In genomic region chr16:25785361-25785760, GRCh38 we compare ENCODE assay signal across 17 cellular contexts.
DNase-seq lines count a peak whose midpoint lies in the region.
"Had no signal": no experiment of that assay in that cellular context is flagged by ENCODE, and none has a peak within 500 bp of the region (broad histone marks: within the 10 kb centered on the region; RNA-seq: fewer than 3 reads in every experiment).

No MANE protein-coding gene starts in this region.

- H3K79me2 ChIP-seq in mesendoderm (ENCODE audit: control insufficient read depth, insufficient read depth, low read length) (no peaks in the 10 kb centered on the region), trophoblast cell (ENCODE audit: control insufficient read depth, insufficient read depth, low read length, poor library complexity) (no peaks in the 10 kb centered on the region)

- H3K9ac ChIP-seq in mesendoderm (ENCODE audit: low read length) (no peak overlapping the region), trophoblast cell (ENCODE audit: low read length) (no peak overlapping the region)
- H3K9ac ChIP-seq: BLaER1 treated with 17β-estradiol and CSF1 and Interleukin-3, amounts not matched to agents 10 nM and 100 nM had no signal

- H2BK5ac ChIP-seq in mesendoderm (ENCODE audit: low read length), result no peak overlapping the region
- H2BK5ac ChIP-seq in trophoblast cell (ENCODE audit: low read depth, low read length, poor library complexity), result no peak overlapping the region

- no peak overlapping the region for H2BK15ac ChIP-seq in mesendoderm (replicated peaks; ENCODE audit: low read depth)

- H3K23ac ChIP-seq in mesendoderm (ENCODE audit: low read length), result no peak overlapping the region
- H3K23ac ChIP-seq in trophoblast cell (ENCODE audit: low read length), result no peak overlapping the region

- H3K4me1 ChIP-seq in mesendoderm (ENCODE audit: control insufficient read depth, low read depth, low read length), result peaks cover 2% of the 10 kb centered on the region
- H3K4me1 ChIP-seq in trophoblast cell (ENCODE audit: control insufficient read depth in 1 of 2, insufficient read depth in 2 of 2, low read length in 2 of 2), result no peaks in the 10 kb centered on the region
- H3K4me1 ChIP-seq: A549, Caco-2 had no signal

- H3K4me2 ChIP-seq in mesendoderm (ENCODE audit: low read length) (no peak overlapping the region), trophoblast cell (ENCODE audit: low read length) (no peak overlapping the region)
- H3K4me2 ChIP-seq: A549 had no signal

- H3K9me3 ChIP-seq in trophoblast cell (ENCODE audit: insufficient read depth, low read depth, low read length), result no peaks in the 10 kb centered on the region
- H3K9me3 ChIP-seq: A549, Caco-2 had no signal

- no peak overlapping the region for H3K27ac ChIP-seq in mesendoderm (ENCODE audit: low read depth, low read length)
- no peak overlapping the region for H3K27ac ChIP-seq in trophoblast cell (ENCODE audit: low read depth, low read length)
- H3K27ac ChIP-seq: 22Rv1; A549; BLaER1 treated with 17β-estradiol and CSF1 and Interleukin-3, amounts not matched to agents 10 nM and 100 nM; C4-2B had no signal

- no peak overlapping the region for H2BK120ac ChIP-seq in mesendoderm (ENCODE audit: low read depth, low read length)
- H2BK120ac ChIP-seq in trophoblast cell (ENCODE audit: insufficient read depth, low read length, poor library complexity), result no peak overlapping the region

- no peak overlapping the region for H3K14ac ChIP-seq in trophoblast cell (ENCODE audit: low read length)

- no peak overlapping the region for H4K8ac ChIP-seq in mesendoderm (ENCODE audit: low read depth, low read length)
- no peak overlapping the region for H4K8ac ChIP-seq in trophoblast cell (ENCODE audit: low read depth, low read length)

- H3K4ac ChIP-seq in mesendoderm (ENCODE audit: low read depth, low read length) (no peak overlapping the region), trophoblast cell (ENCODE audit: low read depth, low read length) (no peak overlapping the region)

- no peak overlapping the region for H2BK12ac ChIP-seq in trophoblast cell (ENCODE audit: low read length)

- DNase-seq in ELF-1 (ENCODE audit: low read depth, low spot score), result peak; percentile 3
- peak; percentile 83 for DNase-seq in mesendoderm
- peak; percentile 23 to 79 for DNase-seq in trophoblast cell
- DNase-seq in NCI-H1105 treated with DMSO at 0.1 percent for 48 hours (lab: John Stamatoyannopoulos, UW), result no peak
- no peak for DNase-seq in activated naive CD4-positive, alpha-beta T cell treated with anti-CD3 and anti-CD28 coated beads, Interleukin-2, amount 50 U/mL, for 16 hours
- DNase-seq: AML-193; Caco-2; Calu3; CD4-positive, alpha-beta T cell; CD8-positive, alpha-beta T cell; DMS79 treated with DMSO at 0.1 percent for 48 hours; GDM1 had no signal

- H4K12ac ChIP-seq in trophoblast cell (ENCODE audit: low read depth, low read length), result no peak overlapping the region

- no peak overlapping the region for H3K56ac ChIP-seq in mesendoderm (ENCODE audit: low read length)

- H4K5ac ChIP-seq in mesendoderm (ENCODE audit: low read length), result no peak overlapping the region

- H3K4me3 ChIP-seq in mesendoderm (ENCODE audit: low read length) (no peak overlapping the region), trophoblast cell (ENCODE audit: low read depth, low read length) (no peak overlapping the region)
- H3K4me3 ChIP-seq: A549; BLaER1 treated with 17β-estradiol and CSF1 and Interleukin-3, amounts not matched to agents 10 nM and 100 nM; GM12878 had no signal

- WGBS in mesendoderm (ENCODE audit: extremely low coverage, insufficient coverage, low lambda C conversion rate), result no CpG with 5 or more reads among the region's 4 CpGs
- WGBS in trophoblast cell (ENCODE audit: extremely low coverage, insufficient coverage, insufficient read length), result no CpG with 5 or more reads among the region's 4 CpGs

- no peak overlapping the region for H4K91ac ChIP-seq in trophoblast cell (ENCODE audit: low read depth, low read length)

- H2AK5ac ChIP-seq in mesendoderm (ENCODE audit: low read length) (no peak overlapping the region), trophoblast cell (ENCODE audit: low read length) (no peak overlapping the region)

- H3K27me3 ChIP-seq in mesendoderm (ENCODE audit: insufficient read depth, low read length, poor library complexity) (no peaks in the 10 kb centered on the region), trophoblast cell (ENCODE audit: insufficient read depth, low read length) (no peaks in the 10 kb centered on the region)
- H3K27me3 ChIP-seq: BLaER1 treated with 17β-estradiol and CSF1 and Interleukin-3, amounts not matched to agents 10 nM and 100 nM had no signal

- H3K36me3 ChIP-seq in mesendoderm (ENCODE audit: control insufficient read depth, insufficient read depth, low read length) (no peaks in the 10 kb centered on the region), trophoblast cell (ENCODE audit: control insufficient read depth in 1 of 2, insufficient read depth in 2 of 2, low read length in 2 of 2) (no peaks in the 10 kb centered on the region)
- H3K36me3 ChIP-seq: BLaER1 treated with 17β-estradiol and CSF1 and Interleukin-3, amounts not matched to agents 10 nM and 100 nM had no signal

- no peak overlapping the region for H2AFZ ChIP-seq in trophoblast cell (ENCODE audit: insufficient read depth, low read length, poor library complexity)

- H3K79me1 ChIP-seq in mesendoderm (ENCODE audit: low read length), result no peaks in the 10 kb centered on the region
- no peaks in the 10 kb centered on the region for H3K79me1 ChIP-seq in trophoblast cell (ENCODE audit: low read length)

- H3K18ac ChIP-seq in mesendoderm (ENCODE audit: low read length) (no peak overlapping the region), trophoblast cell (ENCODE audit: low read length) (no peak overlapping the region)

Comparison
In these comparisons a context has a peak if more than half of its experiments do, and no peak if none do; other contexts are left out.
1. DNase-seq: peak in ELF-1 (single experiment), mesendoderm (single experiment) and trophoblast cell (2 of 2); none in NCI-H1105 treated with DMSO at 0.1 percent for 48 hours (single experiment) and activated naive CD4-positive, alpha-beta T cell treated with anti-CD3 and anti-CD28 coated beads, Interleukin-2, amount 50 U/mL, for 16 hours (single experiment).